9 cellular contexts compared by ENCODE assay signal in genomic region chr4:72424006-72424405, GRCh38.
"Had no signal": no experiment of that assay in that cellular context is flagged by ENCODE, and none has a peak within 500 bp of the region (broad histone marks: within the 10 kb centered on the region; RNA-seq: fewer than 3 reads in every experiment).

No MANE protein-coding gene starts in this region.

- H3K27ac ChIP-seq: GM23248 had no signal

- H3K4me1 ChIP-seq: HAP-1 had no signal

- H3K9me3 ChIP-seq: HAP-1 had no signal

- ATAC-seq: GM23338, HCT116 had no signal

- H3K9ac ChIP-seq: GM23248 had no signal

- H3K36me3 ChIP-seq: HAP-1 had no signal

- H3K4me3 ChIP-seq: GM23248, GM23338, HAP-1 had no signal

- H2AFZ ChIP-seq: GM23248, GM23338 had no signal

- DNase-seq: GM23248, GOT3, H7, H9, HCEC 1CT, HFFc6 had no signal

- H3K4me2 ChIP-seq: GM23338 had no signal
